In genomic region chr15:68152342-68152741, GRCh38 we compare ENCODE assay signal across 1 cellular context.
TF ChIP-seq lines count a peak whose summit lies in the region.

No MANE protein-coding gene starts in this region.

TF ChIP-seq in IMR-90, 13 proteins besides CTCF, POLR2A, EP300 and RAD21:
- no peak for TF ChIP-seq RFX5 (IDR thresholded peaks at IDR 0.05; ENCODE audit: low read depth, low read length)
- TF ChIP-seq ELK1 (IDR thresholded peaks at IDR 0.05; ENCODE audit: borderline replicate concordance, low read depth, low read length), result no peak
- TF ChIP-seq CHD1 (IDR thresholded peaks at IDR 0.05; ENCODE audit: low read depth, low read length), result no peak
- peak; percentile 62; the same call in 1 of the 2 replicates for TF ChIP-seq CEBPB (IDR thresholded peaks at IDR 0.05; ENCODE audit: low read depth, low read length)
TF ChIP-seq in IMR-90: peak in this region for 1.
